In genomic region chr21:41758550-41758949, GRCh38 we compare ENCODE assay signal across 30 cellular contexts. TPM values are rescaled to one million over a fixed set of nuclear protein-coding genes. Genes with fewer than 3 reads are reported as not detected.
A peak's percentile ranks its signal among the peaks of the same experiment; 100 is the strongest.
DNase-seq lines count a peak whose midpoint lies in the region; ATAC-seq and TF ChIP-seq lines count a peak whose summit lies in the region.
"Had no signal": no experiment of that assay in that cellular context is flagged by ENCODE, and none has a peak within 500 bp of the region (broad histone marks: within the 10 kb centered on the region; RNA-seq: fewer than 3 reads in every experiment).

No MANE protein-coding gene starts in this region.

- H3K27me3 Mint-ChIP-seq in activated CD8-positive, alpha-beta memory T cell treated with anti-CD3 and anti-CD28 coated beads, Interleukin-2, amount 10 ng/mL, durations not matched to agents 7 days and 5 days, result peaks cover 43% of the 10 kb centered on the region

- H3K4me1 Mint-ChIP-seq in activated CD8-positive, alpha-beta memory T cell treated with anti-CD3 and anti-CD28 coated beads, Interleukin-2, amount 10 ng/mL, durations not matched to agents 7 days and 5 days, result peaks cover 3% of the 10 kb centered on the region

- no peaks in the 10 kb centered on the region for H3K9me3 ChIP-seq in right lobe of liver
- H3K9me3 ChIP-seq: left ventricle myocardium inferior, pancreas, right atrium auricular region, thyroid gland had no signal

- no peak overlapping the region for H3K27ac Mint-ChIP-seq in activated CD8-positive, alpha-beta memory T cell treated with anti-CD3 and anti-CD28 coated beads, Interleukin-2, amount 10 ng/mL, durations not matched to agents 7 days and 5 days
- H3K27ac Mint-ChIP-seq: activated CD8-positive, alpha-beta T cell treated with anti-CD3 and anti-CD28 coated beads, Interleukin-2, amount 10 ng/mL, durations not matched to agents 7 days and 5 days; natural killer cell treated with Interleukin-12 subunit alpha and Interleukin-12 subunit beta and Interleukin-15 and Interleukin-18, amount 100 ng/mL, for 72 hours; T-cell had no signal

- H3K4me3 Mint-ChIP-seq in activated CD8-positive, alpha-beta memory T cell treated with anti-CD3 and anti-CD28 coated beads, Interleukin-2, amount 10 ng/mL, durations not matched to agents 7 days and 5 days, result no peak overlapping the region
- H3K4me3 Mint-ChIP-seq: activated CD8-positive, alpha-beta T cell treated with anti-CD3 and anti-CD28 coated beads, Interleukin-2, amount 10 ng/mL, durations not matched to agents 7 days and 5 days; CD14-positive monocyte; natural killer cell treated with Interleukin-12 subunit alpha and Interleukin-12 subunit beta and Interleukin-15 and Interleukin-18, amount 100 ng/mL, for 72 hours; T-cell had no signal

- no peak overlapping the region for H3K4me3 ChIP-seq in right lobe of liver
- H3K4me3 ChIP-seq: left ventricle myocardium inferior, pancreas, right atrium auricular region, thyroid gland had no signal

- peaks cover 0 to 57% (median 30%) of the 10 kb centered on the region in 4 donors for H3K4me1 ChIP-seq in right lobe of liver

- peaks cover 0 to 12% (median 4%) of the 10 kb centered on the region in 4 donors for H3K36me3 ChIP-seq in right lobe of liver
- H3K36me3 ChIP-seq: brain microvascular endothelial cell, left ventricle myocardium inferior, right atrium auricular region had no signal

- H3K9me3 Mint-ChIP-seq in activated CD8-positive, alpha-beta memory T cell treated with anti-CD3 and anti-CD28 coated beads, Interleukin-2, amount 10 ng/mL, durations not matched to agents 7 days and 5 days (ENCODE audit: low read depth), result no peaks in the 10 kb centered on the region
- H3K9me3 Mint-ChIP-seq: natural killer cell treated with Interleukin-12 subunit alpha and Interleukin-12 subunit beta and Interleukin-15 and Interleukin-18, amount 100 ng/mL, for 72 hours; T-cell had no signal

- H3K27ac ChIP-seq in VCaP (peak overlapping the region; percentile 1; the same call in 1 of the 2 replicates), right lobe of liver (peak overlapping the region in 1 of 3 donors; percentile 64)
- H3K27ac ChIP-seq: brain microvascular endothelial cell, KMS-11, left ventricle myocardium inferior, right atrium auricular region, thyroid gland had no signal

- DNase-seq in Daoy (ENCODE audit: low read depth) (peak; percentile 86), M059J (ENCODE audit: low read depth) (peak; percentile 100), right lobe of liver (no peak), NCI-H526 treated with DMSO at 0.1 percent for 48 hours (lab: John Stamatoyannopoulos, UW) (no peak), globus pallidus (ENCODE audit: low spot score) (no peak)
- DNase-seq in activated CD8-positive, alpha-beta memory T cell treated with anti-CD3 and anti-CD28 coated beads, Interleukin-2, amount 10 ng/mL, durations not matched to agents 7 days and 5 days, result no peak
- DNase-seq: activated CD4-positive, alpha-beta T cell treated with anti-CD3 and anti-CD28 coated beads for 1 hour; activated CD8-positive, alpha-beta T cell treated with anti-CD3 and anti-CD28 coated beads, Interleukin-2, amount 10 ng/mL, durations not matched to agents 7 days and 5 days; brain microvascular endothelial cell; effector CD8-positive, alpha-beta T cell; hippocampal formation; left ventricle myocardium inferior; NCI-H1092 treated with DMSO at 0.1 percent for 48 hours; NCI-H2029; NCI-H2227 treated with DMSO at 0.1 percent for 48 hours; NCI-H748 treated with DMSO at 0.1 percent for 48 hours; SIG-M5; stimulated activated CD4-positive, alpha-beta T cell treated with anti-CD3 and anti-CD28 coated beads, Interleukin-4, amount 100 ng/mL, for 4 hours; stimulated activated naive CD8-positive, alpha-beta T cell treated with anti-CD3 and anti-CD28 coated beads, Interleukin-15, Interleukin-2, amounts not matched to agents 100 U/mL and 50 U/mL, for 24 hours; T-cell; thyroid gland had no signal

- no peaks in the 10 kb centered on the region for H3K27me3 ChIP-seq in right lobe of liver
- H3K27me3 ChIP-seq: pancreas, right atrium auricular region, thyroid gland had no signal

- TF ChIP-seq POLR2A in right lobe of liver (IDR thresholded peaks at IDR 0.05), result peak; percentile 22

- WGBS in right lobe of liver (ENCODE audit: insufficient coverage, low coverage, low lambda C conversion rate, missing lambda C conversion rate), result 14% methylated on average over 4 of the region's 5 CpGs

- intact Hi-C loops in right lobe of liver (cut with DNase I), result no loop called here

- TF ChIP-seq CTCF in VCaP (conservative IDR thresholded peaks at IDR 0.05) (no peak), right lobe of liver (IDR thresholded peaks at IDR 0.05) (no peak)

- no peaks in the 10 kb centered on the region for H3K36me3 Mint-ChIP-seq in activated CD8-positive, alpha-beta memory T cell treated with anti-CD3 and anti-CD28 coated beads, Interleukin-2, amount 10 ng/mL, durations not matched to agents 7 days and 5 days
- H3K36me3 Mint-ChIP-seq: natural killer cell treated with Interleukin-12 subunit alpha and Interleukin-12 subunit beta and Interleukin-15 and Interleukin-18, amount 100 ng/mL, for 72 hours; T-cell had no signal

- ATAC-seq in right lobe of liver (peak; percentile 55 to 80 (median 64)), GM21381 (IDR thresholded peaks at IDR 0.05; ENCODE audit: unreplicated experiment) (no peak)
- no peak for ATAC-seq in activated CD8-positive, alpha-beta memory T cell treated with anti-CD3 and anti-CD28 coated beads, Interleukin-2, amount 10 ng/mL, durations not matched to agents 7 days and 5 days
- ATAC-seq: activated CD8-positive, alpha-beta T cell treated with anti-CD3 and anti-CD28 coated beads, Interleukin-2, amount 10 ng/mL, durations not matched to agents 7 days and 5 days; natural killer cell treated with Interleukin-12 subunit alpha and Interleukin-12 subunit beta and Interleukin-15 and Interleukin-18, amount 100 ng/mL, for 72 hours; pancreas; stimulated activated naive CD8-positive, alpha-beta T cell treated with anti-CD3 and anti-CD28 coated beads, Interleukin-15, Interleukin-2, amounts not matched to agents 100 U/mL and 50 U/mL, for 24 hours; T-cell had no signal

- CTCF ChIA-PET in activated CD8-positive, alpha-beta memory T cell treated with anti-CD3 and anti-CD28 coated beads, Interleukin-2, amount 10 ng/mL, durations not matched to agents 7 days and 5 days (lab: Charles Lee), result no interaction called here

RNA-seq across cellular contexts. Expression of gene RIPK4, which starts 8.3 kb away (rescaled TPM):
- total RNA-seq in Daoy (2014; rRNA removed; shearing (Covaris generic)), result 33.6 and 39.5 TPM in 2 replicates
- total RNA-seq in M059J (2014; rRNA removed; shearing (Covaris generic)), result 13.1 and 20.5 TPM in 2 replicates
- total RNA-seq in right lobe of liver, result 10 to 100 TPM in 5 of 6 experiments, 1 to 10 TPM in 1; 6.7 to 18.7 (median 12.7) TPM
- total RNA-seq in activated CD8-positive, alpha-beta memory T cell treated with anti-CD3 and anti-CD28 coated beads, Interleukin-2, amount 10 ng/mL, durations not matched to agents 7 days and 5 days, result not detected
- total RNA-seq: activated CD8-positive, alpha-beta T cell treated with anti-CD3 and anti-CD28 coated beads, Interleukin-2, amount 10 ng/mL, durations not matched to agents 7 days and 5 days; frontal cortex; G401 had no signal

Comparison
In these comparisons a context has a peak if more than half of its experiments do, and no peak if none do; other contexts are left out.
1. DNase-seq: peak in Daoy (single experiment) and M059J (single experiment); none in right lobe of liver (0 of 3), NCI-H526 treated with DMSO at 0.1 percent for 48 hours (single experiment), globus pallidus (single experiment) and activated CD8-positive, alpha-beta memory T cell treated with anti-CD3 and anti-CD28 coated beads, Interleukin-2, amount 10 ng/mL, durations not matched to agents 7 days and 5 days (single experiment).
2. ATAC-seq: peak in right lobe of liver (4 of 4); none in activated CD8-positive, alpha-beta memory T cell treated with anti-CD3 and anti-CD28 coated beads, Interleukin-2, amount 10 ng/mL, durations not matched to agents 7 days and 5 days (single experiment) and GM21381 (single experiment).
3. RNA of gene RIPK4, which starts 8.3 kb away (total RNA-seq): 33.6 to 39.5 TPM in Daoy, 13.1 to 20.5 TPM in M059J and 6.7 to 18.7 TPM in right lobe of liver; not detected in activated CD8-positive, alpha-beta memory T cell treated with anti-CD3 and anti-CD28 coated beads, Interleukin-2, amount 10 ng/mL, durations not matched to agents 7 days and 5 days; every median in the first group is over 4 times any median in the second.